Comparison of ENCODE assay signal across 18 cellular contexts in the genomic region with DNA sequence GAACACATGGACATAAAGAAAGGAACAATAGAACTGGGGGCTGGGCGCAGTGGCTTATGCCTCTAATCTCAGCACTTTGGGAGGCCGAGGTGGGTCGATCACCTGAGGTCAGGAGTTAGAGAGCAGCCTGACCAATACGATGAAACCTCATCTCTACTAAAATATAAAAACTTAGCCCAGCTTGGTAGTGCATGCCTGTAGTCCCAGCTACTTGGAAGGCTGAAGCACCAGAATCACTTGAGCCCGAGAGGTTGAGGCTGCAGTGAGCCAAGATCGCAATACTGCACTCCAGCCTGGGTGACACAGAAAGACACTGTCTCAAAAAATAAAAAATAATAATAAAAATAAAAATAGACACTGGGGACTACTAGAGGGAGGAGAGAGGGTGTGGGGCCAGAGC.
DNase-seq lines count a peak whose midpoint lies in the region; ATAC-seq, FAIRE-seq and TF ChIP-seq lines count a peak whose summit lies in the region.
"Had no signal": no experiment of that assay in that cellular context is flagged by ENCODE, and none has a peak within 500 bp of the region (broad histone marks: within the 10 kb centered on the region; RNA-seq: fewer than 3 reads in every experiment).

No MANE protein-coding gene starts in this region.

- H3K36me3 ChIP-seq in GM23338 (ENCODE audit: insufficient read depth), result no peaks in the 10 kb centered on the region
- no peaks in the 10 kb centered on the region for H3K36me3 ChIP-seq in astrocyte (ENCODE audit: insufficient read depth, low read length)
- H3K36me3 ChIP-seq in keratinocyte (ENCODE audit: control insufficient read depth in 2 of 2, extremely low read depth in 1 of 2, insufficient read depth in 2 of 2, low read length in 2 of 2), result no peaks in the 10 kb centered on the region
- H3K36me3 ChIP-seq in esophagus squamous epithelium, result no peaks in the 10 kb centered on the region

- H3K4me1 Mint-ChIP-seq in GM23338 (no peaks in the 10 kb centered on the region), astrocyte (ENCODE audit: low read depth, unreplicated experiment) (peaks cover 7% of the 10 kb centered on the region)
- H3K4me1 Mint-ChIP-seq: CD14-positive monocyte had no signal

- no peak overlapping the region for H3K4me3 ChIP-seq in GM23338
- H3K4me3 ChIP-seq in astrocyte (ENCODE audit: insufficient read depth, low read depth, low read length), result no peak overlapping the region
- no peak overlapping the region for H3K4me3 ChIP-seq in keratinocyte (ENCODE audit: control insufficient read depth in 2 of 3, extremely low read depth in 1 of 3, insufficient read depth in 2 of 3, low read depth in 1 of 3, low read length in 3 of 3)
- no peak overlapping the region for H3K4me3 ChIP-seq in esophagus squamous epithelium

- no peaks in the 10 kb centered on the region for H3F3A ChIP-seq in GM23338 (replicated peaks; ENCODE audit: low read depth)

- TF ChIP-seq CTCF in GM23338 (conservative IDR thresholded peaks at IDR 0.05; ENCODE audit: low read depth in 2 of 2) (no peak), astrocyte (IDR thresholded peaks at IDR 0.05; ENCODE audit: insufficient read depth, low read depth, low read length) (no peak), keratinocyte (optimal IDR thresholded peaks at IDR 0.05 in 1 of 3, IDR thresholded peaks at IDR 0.05 in 1 of 3, conservative IDR thresholded peaks at IDR 0.05 in 1 of 3; ENCODE audit: extremely low read depth in 1 of 3, insufficient read depth in 2 of 3, low read length in 3 of 3) (no peak), esophagus squamous epithelium (IDR thresholded peaks at IDR 0.05) (no peak)

- FAIRE-seq in astrocyte (lab: Jason Lieb, UNC) (no peak), keratinocyte (lab: Jason Lieb, UNC) (no peak)
- FAIRE-seq: A204.1, GM12892, GM19239, H54 had no signal

- H3K4me2 ChIP-seq in GM23338 (no peak overlapping the region), astrocyte (ENCODE audit: low read length) (peak overlapping the region; percentile 53), keratinocyte (ENCODE audit: control insufficient read depth, extremely low read depth, insufficient read depth, low read depth, low read length) (peak overlapping the region; percentile 20)

- H3K79me2 ChIP-seq in GM23338 (replicated peaks; ENCODE audit: insufficient read depth), result no peaks in the 10 kb centered on the region
- H3K79me2 ChIP-seq in astrocyte (ENCODE audit: insufficient read depth, low read length), result no peaks in the 10 kb centered on the region
- no peaks in the 10 kb centered on the region for H3K79me2 ChIP-seq in keratinocyte (ENCODE audit: control insufficient read depth, insufficient read depth, low read length)

- H3K4me1 ChIP-seq in GM23338 (ENCODE audit: insufficient read depth) (no peaks in the 10 kb centered on the region), astrocyte (ENCODE audit: insufficient read depth, low read length) (peaks cover 6% of the 10 kb centered on the region), keratinocyte (ENCODE audit: control insufficient read depth, extremely low read depth, insufficient read depth, low read length) (peaks cover 8% of the 10 kb centered on the region), esophagus squamous epithelium (peaks cover 0 to 11% (median 0%) of the 10 kb centered on the region in 3 donors)

- dilution Hi-C loops in keratinocyte (cut with MboI; ENCODE audit: extremely low pct_ligation_motif_present, low sequenced_read_pairs), result no loop called here

- H3K9ac ChIP-seq in astrocyte (ENCODE audit: low read length), result no peak overlapping the region
- no peak overlapping the region for H3K9ac ChIP-seq in keratinocyte (ENCODE audit: control insufficient read depth, extremely low read depth, insufficient read depth, low read length)

- no peak for ATAC-seq in GM23338
- ATAC-seq in GM21825 (IDR thresholded peaks at IDR 0.05; ENCODE audit: unreplicated experiment), result no peak
- no peak for ATAC-seq in Right ventricle myocardium inferior
- ATAC-seq: CD8-positive, alpha-beta T cell had no signal

- H3K36me3 Mint-ChIP-seq in GM23338 (ENCODE audit: low read depth) (no peaks in the 10 kb centered on the region), astrocyte (ENCODE audit: low read depth, unreplicated experiment) (no peaks in the 10 kb centered on the region)
- H3K36me3 Mint-ChIP-seq: CD14-positive monocyte; CD8-positive, alpha-beta T cell had no signal

- DNase-seq in GM23338 (ENCODE audit: low spot score), result no peak
- no peak for DNase-seq in astrocyte (ENCODE audit: low read depth)
- no peak for DNase-seq in keratinocyte (ENCODE audit: low read depth, low spot score)
- DNase-seq in substantia nigra (lab: John Stamatoyannopoulos, UW), result peak in 16 of 49 donors; percentile 8 to 64 (median 21)
- no peak for DNase-seq in Right ventricle myocardium inferior (ENCODE audit: missing footprints)
- DNase-seq in esophagus squamous epithelium (lab: John Stamatoyannopoulos, UW), result no peak
- DNase-seq in NCI-H748 (lab: John Stamatoyannopoulos, UW; ENCODE audit: unreplicated experiment), result no peak
- DNase-seq: CD8-positive, alpha-beta T cell; COR-L47; DND-41; GDM1; IMR-90 had no signal

- H3K4me3 Mint-ChIP-seq in GM23338, result no peak overlapping the region
- H3K4me3 Mint-ChIP-seq in astrocyte (ENCODE audit: unreplicated experiment), result no peak overlapping the region
- H3K4me3 Mint-ChIP-seq: CD14-positive monocyte; CD8-positive, alpha-beta T cell had no signal

- WGBS in esophagus squamous epithelium, 2 donors, result 93 to 100% methylated on average over 6 of the region's 6 CpGs

- no peak for TF ChIP-seq POLR2A in esophagus squamous epithelium (IDR thresholded peaks at IDR 0.05)

- H3K27me3 ChIP-seq in GM23338 (ENCODE audit: insufficient read depth), result no peaks in the 10 kb centered on the region
- no peaks in the 10 kb centered on the region for H3K27me3 ChIP-seq in astrocyte (ENCODE audit: insufficient read depth, low read length)
- H3K27me3 ChIP-seq in keratinocyte (ENCODE audit: control insufficient read depth, extremely low read depth, insufficient read depth, low read length), result no peaks in the 10 kb centered on the region
- H3K27me3 ChIP-seq in esophagus squamous epithelium, result no peaks in the 10 kb centered on the region

- H3K9me2 ChIP-seq in GM23338 (ENCODE audit: insufficient read depth), result no peaks in the 10 kb centered on the region

- no peak overlapping the region for H3K27ac Mint-ChIP-seq in GM23338
- no peak overlapping the region for H3K27ac Mint-ChIP-seq in astrocyte (ENCODE audit: unreplicated experiment)
- H3K27ac Mint-ChIP-seq: CD14-positive monocyte; CD8-positive, alpha-beta T cell had no signal

- H3K9me3 ChIP-seq in astrocyte (ENCODE audit: insufficient read depth, low read depth, low read length), result no peaks in the 10 kb centered on the region
- no peaks in the 10 kb centered on the region for H3K9me3 ChIP-seq in keratinocyte (ENCODE audit: control insufficient read depth, low read depth, low read length)
- no peaks in the 10 kb centered on the region for H3K9me3 ChIP-seq in esophagus squamous epithelium

- H3K27ac ChIP-seq in GM23338 (ENCODE audit: low read depth) (no peak overlapping the region), astrocyte (ENCODE audit: low read depth, low read length) (no peak overlapping the region), keratinocyte (ENCODE audit: control insufficient read depth, insufficient read depth, low read length) (no peak overlapping the region), substantia nigra (ENCODE audit: low read depth, low read length, poor library complexity, severe bottlenecking) (peak overlapping the region; percentile 79), esophagus squamous epithelium (no peak overlapping the region)

- H3K9me3 Mint-ChIP-seq in GM23338 (no peaks in the 10 kb centered on the region), astrocyte (ENCODE audit: unreplicated experiment) (no peaks in the 10 kb centered on the region)
- H3K9me3 Mint-ChIP-seq: CD8-positive, alpha-beta T cell had no signal

- H3K9me1 ChIP-seq in keratinocyte (ENCODE audit: control insufficient read depth, extremely low read depth, insufficient read depth, low read length), result no peaks in the 10 kb centered on the region

- H3K27me3 Mint-ChIP-seq in GM23338 (ENCODE audit: insufficient read depth, low read depth, poor library complexity) (no peaks in the 10 kb centered on the region), astrocyte (ENCODE audit: low read depth, unreplicated experiment) (no peaks in the 10 kb centered on the region)

- H2AFZ ChIP-seq in GM23338, result peak overlapping the region; percentile 56; the same call in 1 of the 2 replicates
- H2AFZ ChIP-seq in astrocyte (ENCODE audit: low read depth, low read length), result no peak overlapping the region
- H2AFZ ChIP-seq in keratinocyte (ENCODE audit: control insufficient read depth, low read length), result no peak overlapping the region

- H4K20me1 ChIP-seq in GM23338 (replicated peaks; ENCODE audit: insufficient read depth) (no peaks in the 10 kb centered on the region), astrocyte (ENCODE audit: insufficient read depth, low read length) (no peaks in the 10 kb centered on the region), keratinocyte (ENCODE audit: control insufficient read depth, extremely low read depth, insufficient read depth, low read length) (no peaks in the 10 kb centered on the region)

- intact Hi-C loops in Right ventricle myocardium inferior (cut with DNase I) (no loop called here), esophagus squamous epithelium (cut with DNase I) (no loop called here)
